Comparison of ENCODE assay signal across 9 cellular contexts in genomic region chr6:137342607-137343186, GRCh38.
DNase-seq lines count a peak whose midpoint lies in the region; ATAC-seq lines count a peak whose summit lies in the region.
"Had no signal": no experiment of that assay in that cellular context is flagged by ENCODE, and none has a peak within 500 bp of the region (broad histone marks: within the 10 kb centered on the region; RNA-seq: fewer than 3 reads in every experiment).

No MANE protein-coding gene starts in this region.

- ATAC-seq in stimulated activated naive CD8-positive, alpha-beta T cell treated with anti-CD3 and anti-CD28 coated beads, Interleukin-15, Interleukin-2, amounts not matched to agents 100 U/mL and 50 U/mL, for 24 hours, result no peak
- ATAC-seq in activated naive CD8-positive, alpha-beta T cell treated with anti-CD3 and anti-CD28 coated beads, Interleukin-2, amount 50 U/mL, for 24 hours, result peak; percentile 24

- no peaks in the 10 kb centered on the region for H3K36me3 Mint-ChIP-seq in stimulated activated naive CD8-positive, alpha-beta T cell treated with anti-CD3 and anti-CD28 coated beads, Interleukin-15, Interleukin-2, amounts not matched to agents 100 ng/mL and 50 ng/mL, for 24 hours (ENCODE audit: low read depth)
- H3K36me3 Mint-ChIP-seq in activated naive CD8-positive, alpha-beta T cell treated with anti-CD3 and anti-CD28 coated beads, Interleukin-2, amount 50 U/mL, for 24 hours (ENCODE audit: low read depth), result no peaks in the 10 kb centered on the region

- H3K23ac ChIP-seq in mesenchymal stem cell (ENCODE audit: low read length in 2 of 2), result no peak overlapping the region

- H4K8ac ChIP-seq in mesenchymal stem cell (ENCODE audit: low read length), result no peak overlapping the region

- H2BK120ac ChIP-seq in mesenchymal stem cell (ENCODE audit: low read depth, low read length), result no peak overlapping the region

- H3K27me3 Mint-ChIP-seq in stimulated activated naive CD8-positive, alpha-beta T cell treated with anti-CD3 and anti-CD28 coated beads, Interleukin-15, Interleukin-2, amounts not matched to agents 100 ng/mL and 50 ng/mL, for 24 hours, result no peaks in the 10 kb centered on the region
- no peaks in the 10 kb centered on the region for H3K27me3 Mint-ChIP-seq in activated naive CD8-positive, alpha-beta T cell treated with anti-CD3 and anti-CD28 coated beads, Interleukin-2, amount 50 U/mL, for 24 hours

- H3K4me2 ChIP-seq in mesenchymal stem cell (ENCODE audit: low read length, poor library complexity, severe bottlenecking), result no peak overlapping the region

- peak overlapping the region; percentile 76 for H3K4me3 Mint-ChIP-seq in stimulated activated naive CD8-positive, alpha-beta T cell treated with anti-CD3 and anti-CD28 coated beads, Interleukin-15, Interleukin-2, amounts not matched to agents 100 ng/mL and 50 ng/mL, for 24 hours
- H3K4me3 Mint-ChIP-seq in activated naive CD8-positive, alpha-beta T cell treated with anti-CD3 and anti-CD28 coated beads, Interleukin-2, amount 50 U/mL, for 24 hours, result peak overlapping the region; percentile 74

- no peaks in the 10 kb centered on the region for H3K9me3 ChIP-seq in mesenchymal stem cell (ENCODE audit: control insufficient read depth, low read length)

- no peak overlapping the region for H3K4ac ChIP-seq in mesenchymal stem cell (ENCODE audit: low read depth in 1 of 2, low read length in 2 of 2)

- no peak overlapping the region for H3K27ac ChIP-seq in mesenchymal stem cell (ENCODE audit: low read length, poor library complexity, severe bottlenecking)

- peak overlapping the region in 1 of 2 experiments; percentile 74 for H3K4me3 ChIP-seq in mesenchymal stem cell (ENCODE audit: insufficient read depth in 1 of 2, low read depth in 1 of 2, low read length in 2 of 2)

- peaks cover 5% of the 10 kb centered on the region for H3K4me1 ChIP-seq in mesenchymal stem cell (ENCODE audit: control insufficient read depth, insufficient read depth, low read depth, low read length)

- peaks cover 0 to 14% of the 10 kb centered on the region in 2 experiments for H3K27me3 ChIP-seq in mesenchymal stem cell (ENCODE audit: control insufficient read depth in 1 of 2, insufficient read depth in 1 of 2, low read length in 2 of 2)

- no peak overlapping the region for H3K14ac ChIP-seq in mesenchymal stem cell (ENCODE audit: low read length in 2 of 2)

- DNase-seq in stimulated activated naive CD8-positive, alpha-beta T cell treated with anti-CD3 and anti-CD28 coated beads, Interleukin-15, Interleukin-2, amounts not matched to agents 100 U/mL and 50 U/mL, for 24 hours, result no peak
- no peak for DNase-seq in activated naive CD8-positive, alpha-beta T cell treated with anti-CD3 and anti-CD28 coated beads, Interleukin-2, amount 50 U/mL, for 24 hours
- DNase-seq in mesenchymal stem cell, result no peak
- no peak for DNase-seq in COLO668 (lab: John Stamatoyannopoulos, UW; ENCODE audit: unreplicated experiment)
- no peak for DNase-seq in NCI-H1436 (lab: John Stamatoyannopoulos, UW)
- DNase-seq in SW 1271 (lab: John Stamatoyannopoulos, UW), result no peak
- no peak for DNase-seq in NCI-H510A (lab: John Stamatoyannopoulos, UW)
- DNase-seq: GDM1 had no signal

- H3K36me3 ChIP-seq in mesenchymal stem cell (ENCODE audit: control insufficient read depth in 1 of 2, insufficient read depth in 2 of 2, low read depth in 1 of 2, low read length in 2 of 2), result no peaks in the 10 kb centered on the region

- no peak overlapping the region for H2AFZ ChIP-seq in mesenchymal stem cell (ENCODE audit: low read depth, low read length)

- H2BK5ac ChIP-seq in mesenchymal stem cell (ENCODE audit: low read depth, low read length, poor library complexity, severe bottlenecking), result no peak overlapping the region

- no peak overlapping the region for H2AK5ac ChIP-seq in mesenchymal stem cell (ENCODE audit: low read length, severe bottlenecking)

- no peaks in the 10 kb centered on the region for H3K79me1 ChIP-seq in mesenchymal stem cell (replicated peaks; ENCODE audit: low read length, poor library complexity, severe bottlenecking)

- WGBS in mesenchymal stem cell, result 86% methylated on average over 8 of the region's 12 CpGs

- H3K9me3 Mint-ChIP-seq in stimulated activated naive CD8-positive, alpha-beta T cell treated with anti-CD3 and anti-CD28 coated beads, Interleukin-15, Interleukin-2, amounts not matched to agents 100 ng/mL and 50 ng/mL, for 24 hours, result no peaks in the 10 kb centered on the region
- H3K9me3 Mint-ChIP-seq in activated naive CD8-positive, alpha-beta T cell treated with anti-CD3 and anti-CD28 coated beads, Interleukin-2, amount 50 U/mL, for 24 hours, result no peaks in the 10 kb centered on the region

- H2BK15ac ChIP-seq in mesenchymal stem cell (ENCODE audit: low read depth, poor library complexity, severe bottlenecking), result no peak overlapping the region

- H3K4me1 Mint-ChIP-seq in stimulated activated naive CD8-positive, alpha-beta T cell treated with anti-CD3 and anti-CD28 coated beads, Interleukin-15, Interleukin-2, amounts not matched to agents 100 ng/mL and 50 ng/mL, for 24 hours (ENCODE audit: low read depth), result peaks cover 14% of the 10 kb centered on the region
- H3K4me1 Mint-ChIP-seq in activated naive CD8-positive, alpha-beta T cell treated with anti-CD3 and anti-CD28 coated beads, Interleukin-2, amount 50 U/mL, for 24 hours, result peaks cover 6% of the 10 kb centered on the region

- no peak overlapping the region for H3K18ac ChIP-seq in mesenchymal stem cell (ENCODE audit: low read depth in 1 of 2, low read length in 2 of 2)

- H3K27ac Mint-ChIP-seq in stimulated activated naive CD8-positive, alpha-beta T cell treated with anti-CD3 and anti-CD28 coated beads, Interleukin-15, Interleukin-2, amounts not matched to agents 100 ng/mL and 50 ng/mL, for 24 hours, result peak overlapping the region; percentile 49
- H3K27ac Mint-ChIP-seq in activated naive CD8-positive, alpha-beta T cell treated with anti-CD3 and anti-CD28 coated beads, Interleukin-2, amount 50 U/mL, for 24 hours, result peak overlapping the region; percentile 31

- peak overlapping the region; percentile 66 for H3K9ac ChIP-seq in mesenchymal stem cell (ENCODE audit: low read length)

- H4K91ac ChIP-seq in mesenchymal stem cell (ENCODE audit: low read length), result no peak overlapping the region

- H2BK12ac ChIP-seq in mesenchymal stem cell (ENCODE audit: low read length in 2 of 2), result no peak overlapping the region
